12 cellular contexts compared by ENCODE assay signal in the genomic region with DNA sequence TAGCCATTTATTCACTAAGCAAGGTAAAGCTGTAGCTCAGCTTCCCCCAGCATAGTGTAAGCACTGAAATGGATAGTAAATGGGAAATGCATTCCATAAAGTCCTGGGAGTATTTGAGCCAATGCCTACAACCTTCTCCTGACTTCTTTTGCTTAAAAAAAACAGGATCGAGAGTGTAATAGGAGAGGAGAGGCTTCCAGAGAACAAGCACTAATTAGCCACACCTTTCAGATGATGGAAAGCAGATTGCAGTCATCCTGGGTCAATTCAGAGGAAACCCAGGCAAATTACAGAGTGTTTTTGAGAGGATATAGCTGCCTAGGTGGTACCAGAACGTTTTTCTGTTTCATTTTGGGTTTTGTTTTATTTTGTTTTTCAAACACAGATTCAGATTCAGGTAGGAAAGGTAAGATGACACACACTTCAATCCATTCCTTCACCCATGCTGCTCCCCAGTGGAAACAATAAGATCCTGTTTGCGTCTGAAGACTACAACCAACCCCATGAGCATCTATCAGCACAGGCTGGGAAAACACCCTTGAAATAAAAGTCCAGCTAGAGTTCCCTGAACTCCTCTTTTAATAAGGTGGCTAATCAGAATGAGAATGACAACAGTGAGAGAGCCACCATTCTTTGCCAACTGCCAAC.
A peak's percentile ranks its signal among the peaks of the same experiment; 100 is the strongest.
DNase-seq lines count a peak whose midpoint lies in the region; ATAC-seq and TF ChIP-seq lines count a peak whose summit lies in the region.
"Had no signal": no experiment of that assay in that cellular context is flagged by ENCODE, and none has a peak within 500 bp of the region (broad histone marks: within the 10 kb centered on the region; RNA-seq: fewer than 3 reads in every experiment).

No MANE protein-coding gene starts in this region.

- H4K5ac ChIP-seq in IMR-90 (ENCODE audit: low read depth, low read length) = peak overlapping the region; percentile 44; the same call in 1 of the 2 replicates

- no peak overlapping the region for H3K23ac ChIP-seq in IMR-90 (ENCODE audit: low read depth, low read length)

- no peak overlapping the region for H2AK5ac ChIP-seq in IMR-90 (ENCODE audit: low read depth, low read length)

- BruUV-seq in IMR-90 (replicated peaks; lab: Mats Ljungman, UMichigan) = no TSS peak

- no peak overlapping the region for H3K4me3 ChIP-seq in BLaER1
- H3K4me3 ChIP-seq in IMR-90 (ENCODE audit: insufficient read depth, low read depth, low read length) = no peak overlapping the region
- H3K4me3 ChIP-seq in adipocyte (ENCODE audit: low read length) = no peak overlapping the region

- no CpG with 5 or more reads among the region's 3 CpGs for WGBS in IMR-90 (ENCODE audit: extremely low coverage in 2 of 2, insufficient read length in 1 of 2), 2 experiments

- CTCF ChIA-PET in IMR-90 (lab: Yijun Ruan, JAX) = interaction anchor here (0.6 to 1.1 kb wide), 3 partner anchors 273 to 917 kb away, joined by 3 to 4 read pairs (median 4); no protein-coding TSS in a partner anchor

- H4K20me1 ChIP-seq in BLaER1 (no peaks in the 10 kb centered on the region), IMR-90 (ENCODE audit: insufficient read depth, low read length) (no peaks in the 10 kb centered on the region)

- in situ Hi-C loops in IMR-90 (cut with MboI; ENCODE audit: low sequenced_read_pairs) = loop anchor here (10.0 kb wide), 1 partner anchor 414 kb away; no protein-coding TSS in a partner anchor

- no peak overlapping the region; the same call in 1 of the 2 replicates for H4K91ac ChIP-seq in IMR-90 (ENCODE audit: insufficient read depth, low read depth, low read length)

- no peaks in the 10 kb centered on the region for H3K79me1 ChIP-seq in IMR-90 (ENCODE audit: low read depth in 1 of 2, low read length in 2 of 2)

- no peak overlapping the region; a peak in 1 of 4 replicates for H4K8ac ChIP-seq in IMR-90 (ENCODE audit: low read depth in 2 of 2, low read length in 2 of 2)

- intact Hi-C loops in IMR-90 (cut with micrococcal nuclease) = loop anchor here (5.0 kb wide), 1 partner anchor 41 kb away; no protein-coding TSS in a partner anchor

- H3K9ac ChIP-seq in BLaER1 (no peak overlapping the region), IMR-90 (ENCODE audit: low read depth, low read length) (no peak overlapping the region), adipocyte (ENCODE audit: low read length) (no peak overlapping the region)

- H3K4me2 ChIP-seq in BLaER1 (peak overlapping the region; percentile 81), IMR-90 (ENCODE audit: low read depth, low read length) (peak overlapping the region; percentile 16; the same call in 1 of the 2 replicates)

- peak overlapping the region; percentile 48; the same call in 1 of the 2 replicates for H3K18ac ChIP-seq in IMR-90 (ENCODE audit: low read depth, low read length)

- 0 out of 2 replicates have a peak overlapping the region, but pooled peaks have one; percentile 36 for H2BK120ac ChIP-seq in IMR-90 (ENCODE audit: low read depth, low read length)

- no peaks in the 10 kb centered on the region for H3K9me3 ChIP-seq in BLaER1
- no peaks in the 10 kb centered on the region for H3K9me3 ChIP-seq in IMR-90 (ENCODE audit: control insufficient read depth, insufficient read depth, low read length)
- H3K9me3 ChIP-seq in adipocyte (ENCODE audit: control insufficient read depth, low read length) = no peaks in the 10 kb centered on the region

- H2BK5ac ChIP-seq in IMR-90 (ENCODE audit: low read depth, low read length, poor library complexity, severe bottlenecking) = no peak overlapping the region

- peaks cover 65% of the 10 kb centered on the region for H3K4me1 ChIP-seq in BLaER1
- peaks cover 10% of the 10 kb centered on the region for H3K4me1 ChIP-seq in IMR-90 (ENCODE audit: control insufficient read depth, insufficient read depth, low read length)
- peaks cover 16% of the 10 kb centered on the region for H3K4me1 ChIP-seq in adipocyte (ENCODE audit: control insufficient read depth, insufficient read depth, low read length)

- DNase-seq in IMR-90 (no peak), adipocyte (ENCODE audit: low read depth) (peak; percentile 68), kidney tubule cell (ENCODE audit: low spot score) (peak; percentile 26), UCSD-AML1 (lab: John Stamatoyannopoulos, UW; ENCODE audit: unreplicated experiment) (no peak), erythroblast (lab: John Stamatoyannopoulos, UW) (no peak)
- no peak for DNase-seq in stimulated activated CD4-positive, alpha-beta T cell treated with anti-CD3 and anti-CD28 coated beads, Interleukin-2, amount 100 ng/mL, for 48 hours
- DNase-seq: central memory CD4-positive, alpha-beta T cell; NCI-H187 treated with DMSO at 0.1 percent for 48 hours; retina; substantia nigra had no signal

- H3K56ac ChIP-seq in IMR-90 (ENCODE audit: extremely low read depth, insufficient read depth, low read length) = no peak overlapping the region

- ATAC-seq in IMR-90 (ENCODE audit: low read depth) (peak; percentile 60), HG03139 (IDR thresholded peaks at IDR 0.05; ENCODE audit: unreplicated experiment) (no peak)

- TF ChIP-seq POLR2A in IMR-90 (IDR thresholded peaks at IDR 0.05; ENCODE audit: low read depth, low read length) (no peak), erythroblast (IDR thresholded peaks at IDR 0.05; ENCODE audit: low read length) (no peak)

- POLR2A ChIA-PET in IMR-90 (lab: Charles Lee; ENCODE audit: unreplicated experiment) = no interaction called here

- H2BK15ac ChIP-seq in IMR-90 (ENCODE audit: low read depth, low read length) = no peak overlapping the region

- peak; percentile 45 for TF ChIP-seq RAD21 in IMR-90 (IDR thresholded peaks at IDR 0.05; ENCODE audit: low read length)

- H3K36me3 ChIP-seq in BLaER1 (no peaks in the 10 kb centered on the region), IMR-90 (ENCODE audit: control insufficient read depth, insufficient read depth, low read length) (no peaks in the 10 kb centered on the region), adipocyte (ENCODE audit: control insufficient read depth, insufficient read depth, low read length, severe bottlenecking) (no peaks in the 10 kb centered on the region)

- H3K9me1 ChIP-seq in IMR-90 (ENCODE audit: insufficient read depth, low read length) = no peaks in the 10 kb centered on the region

- H2AK9ac ChIP-seq in IMR-90 (replicated peaks; ENCODE audit: low read depth, low read length, poor library complexity) = no peak overlapping the region

- H3K14ac ChIP-seq in IMR-90 (replicated peaks; ENCODE audit: low read depth, low read length) = no peak overlapping the region

- TF ChIP-seq CTCF in IMR-90 (conservative IDR thresholded peaks at IDR 0.05; ENCODE audit: low read depth, low read length) = peak; percentile 23

- H3K27me3 ChIP-seq in BLaER1 = no peaks in the 10 kb centered on the region
- no peaks in the 10 kb centered on the region for H3K27me3 ChIP-seq in IMR-90 (ENCODE audit: control insufficient read depth, insufficient read depth, low read length)
- peaks cover 6% of the 10 kb centered on the region for H3K27me3 ChIP-seq in adipocyte (replicated peaks; ENCODE audit: control insufficient read depth, insufficient read depth, low read length)

- H3K4ac ChIP-seq in IMR-90 (ENCODE audit: low read depth, low read length) = no peak overlapping the region

- dilution Hi-C loops in IMR-90 (cut with HindIII; ENCODE audit: low sequenced_read_pairs, unreplicated experiment) = no loop called here

- no peak overlapping the region for H2BK20ac ChIP-seq in IMR-90 (ENCODE audit: low read depth, low read length)

- no peak overlapping the region for H2AFZ ChIP-seq in IMR-90 (replicated peaks; ENCODE audit: low read length, poor library complexity)

- H3K27ac ChIP-seq in BLaER1 (no peak overlapping the region), IMR-90 (ENCODE audit: insufficient read depth, low read length) (no peak overlapping the region)

TF ChIP-seq in IMR-90, 13 proteins besides CTCF, POLR2A, EP300 and RAD21:
- TF ChIP-seq MXI1 (IDR thresholded peaks at IDR 0.05; ENCODE audit: borderline replicate concordance, low read depth, low read length) = no peak
- TF ChIP-seq NFE2L2 (IDR thresholded peaks at IDR 0.05; ENCODE audit: low read depth, low read length) = no peak
- no peak for TF ChIP-seq RCOR1 (IDR thresholded peaks at IDR 0.05; ENCODE audit: insufficient replicate concordance, low read length)
- TF ChIP-seq CHD1 (IDR thresholded peaks at IDR 0.05; ENCODE audit: low read depth, low read length) = no peak
- TF ChIP-seq, protein P1, sequence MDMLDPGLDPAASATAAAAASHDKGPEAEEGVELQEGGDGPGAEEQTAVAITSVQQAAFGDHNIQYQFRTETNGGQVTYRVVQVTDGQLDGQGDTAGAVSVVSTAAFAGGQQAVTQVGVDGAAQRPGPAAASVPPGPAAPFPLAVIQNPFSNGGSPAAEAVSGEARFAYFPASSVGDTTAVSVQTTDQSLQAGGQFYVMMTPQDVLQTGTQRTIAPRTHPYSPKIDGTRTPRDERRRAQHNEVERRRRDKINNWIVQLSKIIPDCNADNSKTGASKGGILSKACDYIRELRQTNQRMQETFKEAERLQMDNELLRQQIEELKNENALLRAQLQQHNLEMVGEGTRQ (IDR thresholded peaks at IDR 0.05; ENCODE audit: low read depth, low read length) = no peak
- no peak for TF ChIP-seq SMC3 (IDR thresholded peaks at IDR 0.05; ENCODE audit: low read depth, low read length)
- no peak for TF ChIP-seq MAFK (IDR thresholded peaks at IDR 0.05; ENCODE audit: low read depth, low read length)
- no peak for TF ChIP-seq BHLHE40 (IDR thresholded peaks at IDR 0.05; ENCODE audit: low read depth, low read length)
- TF ChIP-seq RFX5 (IDR thresholded peaks at IDR 0.05; ENCODE audit: low read depth, low read length) = no peak
- TF ChIP-seq, protein P2, sequence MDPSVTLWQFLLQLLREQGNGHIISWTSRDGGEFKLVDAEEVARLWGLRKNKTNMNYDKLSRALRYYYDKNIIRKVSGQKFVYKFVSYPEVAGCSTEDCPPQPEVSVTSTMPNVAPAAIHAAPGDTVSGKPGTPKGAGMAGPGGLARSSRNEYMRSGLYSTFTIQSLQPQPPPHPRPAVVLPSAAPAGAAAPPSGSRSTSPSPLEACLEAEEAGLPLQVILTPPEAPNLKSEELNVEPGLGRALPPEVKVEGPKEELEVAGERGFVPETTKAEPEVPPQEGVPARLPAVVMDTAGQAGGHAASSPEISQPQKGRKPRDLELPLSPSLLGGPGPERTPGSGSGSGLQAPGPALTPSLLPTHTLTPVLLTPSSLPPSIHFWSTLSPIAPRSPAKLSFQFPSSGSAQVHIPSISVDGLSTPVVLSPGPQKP (IDR thresholded peaks at IDR 0.05; ENCODE audit: borderline replicate concordance, low read depth, low read length) = no peak
- no peak for TF ChIP-seq CEBPB (IDR thresholded peaks at IDR 0.05; ENCODE audit: low read depth, low read length)
- TF ChIP-seq FOS (IDR thresholded peaks at IDR 0.05; ENCODE audit: low read depth, low read length) = no peak

Comparison
In these comparisons a context has a peak if more than half of its experiments do, and no peak if none do; other contexts are left out.
1. DNase-seq: peak in adipocyte (single experiment) and kidney tubule cell (single experiment); none in IMR-90 (single experiment), UCSD-AML1 (single experiment), stimulated activated CD4-positive, alpha-beta T cell treated with anti-CD3 and anti-CD28 coated beads, Interleukin-2, amount 100 ng/mL, for 48 hours (0 of 2) and erythroblast (0 of 2).